Comparison of ENCODE assay signal across 10 cellular contexts in genomic region chr13:101529419-101529818, GRCh38.
DNase-seq lines count a peak whose midpoint lies in the region; ATAC-seq and TF ChIP-seq lines count a peak whose summit lies in the region.
"Had no signal": no experiment of that assay in that cellular context is flagged by ENCODE, and none has a peak within 500 bp of the region (broad histone marks: within the 10 kb centered on the region; RNA-seq: fewer than 3 reads in every experiment).

No MANE protein-coding gene starts in this region.

- H3K9me3 Mint-ChIP-seq in activated CD8-positive, alpha-beta T cell treated with anti-CD3 and anti-CD28 coated beads for 36 hours = no peaks in the 10 kb centered on the region
- H3K9me3 Mint-ChIP-seq in activated CD8-positive, alpha-beta T cell treated with anti-CD3 and anti-CD28 coated beads, Interleukin-2, amount 10 ng/mL, durations not matched to agents 7 days and 5 days (ENCODE audit: insufficient read depth) = peaks cover 4% of the 10 kb centered on the region
- H3K9me3 Mint-ChIP-seq in chondrocyte (ENCODE audit: low read depth) = peaks cover 12% of the 10 kb centered on the region
- H3K9me3 Mint-ChIP-seq: neural crest cell had no signal

- intact Hi-C loops in activated CD8-positive, alpha-beta T cell treated with anti-CD3 and anti-CD28 coated beads for 36 hours (cut with micrococcal nuclease) = no loop called here

- no peaks in the 10 kb centered on the region for H3K36me3 Mint-ChIP-seq in activated CD8-positive, alpha-beta T cell treated with anti-CD3 and anti-CD28 coated beads for 36 hours (ENCODE audit: low read depth)
- no peaks in the 10 kb centered on the region for H3K36me3 Mint-ChIP-seq in activated CD8-positive, alpha-beta T cell treated with anti-CD3 and anti-CD28 coated beads, Interleukin-2, amount 10 ng/mL, durations not matched to agents 7 days and 5 days (ENCODE audit: low read depth)
- H3K36me3 Mint-ChIP-seq in chondrocyte (ENCODE audit: low read depth) = peaks cover 10% of the 10 kb centered on the region
- H3K36me3 Mint-ChIP-seq: activated CD8-positive, alpha-beta memory T cell treated with anti-CD3 and anti-CD28 coated beads, Interleukin-2, amount 10 ng/mL, durations not matched to agents 7 days and 5 days had no signal

- no peak overlapping the region for H3K4me3 Mint-ChIP-seq in activated CD8-positive, alpha-beta T cell treated with anti-CD3 and anti-CD28 coated beads for 36 hours
- H3K4me3 Mint-ChIP-seq in activated CD8-positive, alpha-beta T cell treated with anti-CD3 and anti-CD28 coated beads, Interleukin-2, amount 10 ng/mL, durations not matched to agents 7 days and 5 days = no peak overlapping the region
- H3K4me3 Mint-ChIP-seq in chondrocyte (ENCODE audit: unreplicated experiment) = peak overlapping the region; percentile 18
- H3K4me3 Mint-ChIP-seq: activated CD8-positive, alpha-beta memory T cell treated with anti-CD3 and anti-CD28 coated beads, Interleukin-2, amount 10 ng/mL, durations not matched to agents 7 days and 5 days; neural crest cell had no signal

- POLR2A ChIA-PET in activated CD8-positive, alpha-beta T cell treated with anti-CD3 and anti-CD28 coated beads for 36 hours (lab: Charles Lee) = no interaction called here
- POLR2A ChIA-PET in activated CD8-positive, alpha-beta T cell treated with anti-CD3 and anti-CD28 coated beads, Interleukin-2, amount 10 ng/mL, durations not matched to agents 7 days and 5 days (lab: Charles Lee) = no interaction called here

- peak; percentile 44 for DNase-seq in activated CD8-positive, alpha-beta T cell treated with anti-CD3 and anti-CD28 coated beads for 36 hours
- no peak for DNase-seq in activated CD8-positive, alpha-beta T cell treated with anti-CD3 and anti-CD28 coated beads, Interleukin-2, amount 10 ng/mL, durations not matched to agents 7 days and 5 days
- DNase-seq in chondrocyte (ENCODE audit: low spot score) (no peak), smooth muscle cell of the brain vasculature (ENCODE audit: low read depth, low spot score) (peak; percentile 71), amygdala (lab: John Stamatoyannopoulos, UW) (no peak), left lobe of liver (ENCODE audit: low spot score) (no peak)
- DNase-seq: activated CD8-positive, alpha-beta memory T cell treated with anti-CD3 and anti-CD28 coated beads, Interleukin-2, amount 10 ng/mL, durations not matched to agents 7 days and 5 days had no signal

- peaks cover 3% of the 10 kb centered on the region for H3K27me3 Mint-ChIP-seq in activated CD8-positive, alpha-beta T cell treated with anti-CD3 and anti-CD28 coated beads for 36 hours
- H3K27me3 Mint-ChIP-seq in activated CD8-positive, alpha-beta T cell treated with anti-CD3 and anti-CD28 coated beads, Interleukin-2, amount 10 ng/mL, durations not matched to agents 7 days and 5 days (ENCODE audit: low read depth) = peaks cover 13% of the 10 kb centered on the region
- H3K27me3 Mint-ChIP-seq in chondrocyte (ENCODE audit: low read depth) = no peaks in the 10 kb centered on the region

- no peak overlapping the region for H3K27ac Mint-ChIP-seq in activated CD8-positive, alpha-beta T cell treated with anti-CD3 and anti-CD28 coated beads for 36 hours
- no peak overlapping the region for H3K27ac Mint-ChIP-seq in activated CD8-positive, alpha-beta T cell treated with anti-CD3 and anti-CD28 coated beads, Interleukin-2, amount 10 ng/mL, durations not matched to agents 7 days and 5 days
- H3K27ac Mint-ChIP-seq in chondrocyte (ENCODE audit: unreplicated experiment) = peak overlapping the region; percentile 91
- H3K27ac Mint-ChIP-seq: activated CD8-positive, alpha-beta memory T cell treated with anti-CD3 and anti-CD28 coated beads, Interleukin-2, amount 10 ng/mL, durations not matched to agents 7 days and 5 days had no signal

- H3K4me1 Mint-ChIP-seq in activated CD8-positive, alpha-beta T cell treated with anti-CD3 and anti-CD28 coated beads for 36 hours (ENCODE audit: low read depth) = peaks cover 2% of the 10 kb centered on the region
- H3K4me1 Mint-ChIP-seq in activated CD8-positive, alpha-beta T cell treated with anti-CD3 and anti-CD28 coated beads, Interleukin-2, amount 10 ng/mL, durations not matched to agents 7 days and 5 days (ENCODE audit: low read depth) = no peaks in the 10 kb centered on the region
- peaks cover 63% of the 10 kb centered on the region for H3K4me1 Mint-ChIP-seq in chondrocyte (ENCODE audit: low read depth)
- H3K4me1 Mint-ChIP-seq: neural crest cell had no signal

- TF ChIP-seq CTCF in activated CD8-positive, alpha-beta T cell treated with anti-CD3 and anti-CD28 coated beads for 36 hours (IDR thresholded peaks at IDR 0.05) = no peak
- no peak for TF ChIP-seq CTCF in chondrocyte (IDR thresholded peaks at IDR 0.05)

- CTCF ChIA-PET in activated CD8-positive, alpha-beta T cell treated with anti-CD3 and anti-CD28 coated beads for 36 hours (lab: Charles Lee) = no interaction called here
- CTCF ChIA-PET in activated CD8-positive, alpha-beta T cell treated with anti-CD3 and anti-CD28 coated beads, Interleukin-2, amount 10 ng/mL, durations not matched to agents 7 days and 5 days (lab: Charles Lee) = no interaction called here

- ATAC-seq in activated CD8-positive, alpha-beta T cell treated with anti-CD3 and anti-CD28 coated beads for 36 hours = peak; percentile 42
- ATAC-seq in activated CD8-positive, alpha-beta T cell treated with anti-CD3 and anti-CD28 coated beads, Interleukin-2, amount 10 ng/mL, durations not matched to agents 7 days and 5 days = no peak
- peak; percentile 82 for ATAC-seq in HG03439 (IDR thresholded peaks at IDR 0.05; ENCODE audit: unreplicated experiment)
- no peak for ATAC-seq in HG02981 (IDR thresholded peaks at IDR 0.05; ENCODE audit: unreplicated experiment)
- no peak for ATAC-seq in left lobe of liver
- ATAC-seq: activated CD8-positive, alpha-beta memory T cell treated with anti-CD3 and anti-CD28 coated beads, Interleukin-2, amount 10 ng/mL, durations not matched to agents 7 days and 5 days had no signal

Comparison
In these comparisons a context has a peak if more than half of its experiments do, and no peak if none do; other contexts are left out.
1. ATAC-seq: peak in activated CD8-positive, alpha-beta T cell treated with anti-CD3 and anti-CD28 coated beads for 36 hours (single experiment) and HG03439 (single experiment); none in activated CD8-positive, alpha-beta T cell treated with anti-CD3 and anti-CD28 coated beads, Interleukin-2, amount 10 ng/mL, durations not matched to agents 7 days and 5 days (single experiment), HG02981 (single experiment) and left lobe of liver (single experiment).
2. DNase-seq: peak in activated CD8-positive, alpha-beta T cell treated with anti-CD3 and anti-CD28 coated beads for 36 hours (single experiment) and smooth muscle cell of the brain vasculature (single experiment); none in activated CD8-positive, alpha-beta T cell treated with anti-CD3 and anti-CD28 coated beads, Interleukin-2, amount 10 ng/mL, durations not matched to agents 7 days and 5 days (single experiment), chondrocyte (single experiment), amygdala (0 of 56) and left lobe of liver (single experiment).